8 cellular contexts compared by ENCODE assay signal in the genomic region with DNA sequence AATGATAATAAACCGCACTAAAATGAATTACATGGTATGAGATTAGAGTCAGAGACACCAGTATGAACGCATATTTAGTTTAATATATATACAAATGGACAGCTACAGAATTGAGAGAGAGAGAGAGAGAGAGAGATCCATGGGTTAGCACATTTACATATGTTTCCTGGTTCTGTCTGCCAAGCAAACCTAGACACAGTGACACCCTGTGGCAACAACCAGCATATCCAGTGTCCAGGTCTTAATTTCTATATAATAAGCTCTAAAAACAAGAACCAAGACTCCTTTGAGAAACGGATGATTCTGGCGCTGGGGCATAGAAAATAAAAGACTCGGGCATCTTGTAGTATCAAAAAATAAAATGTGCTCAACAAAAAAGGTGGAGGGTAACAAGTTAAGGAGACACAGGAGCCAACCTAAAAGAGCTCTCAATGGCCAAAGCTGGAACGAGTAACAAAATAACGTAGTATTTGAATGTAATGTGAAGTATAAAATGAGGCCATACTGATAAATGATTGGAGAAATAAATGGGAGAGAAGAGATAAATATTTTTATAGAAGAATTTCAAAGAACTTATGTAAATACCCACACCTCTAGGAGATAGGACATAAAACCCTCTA.
DNase-seq lines count a peak whose midpoint lies in the region; ATAC-seq and TF ChIP-seq lines count a peak whose summit lies in the region.

No MANE protein-coding gene starts in this region.

- peak; percentile 74 for TF ChIP-seq CTCF in LNCAP (IDR thresholded peaks at IDR 0.05)

- peak; percentile 22 for DNase-seq in NCI-H1436 (lab: John Stamatoyannopoulos, UW)
- no peak for DNase-seq in NCI-H1436 treated with DMSO at 0.1 percent for 48 hours (lab: John Stamatoyannopoulos, UW)
- DNase-seq in H4 (ENCODE audit: low spot score), result peak; percentile 33
- peak; percentile 63 for DNase-seq in SKM-1 treated with dmso at 0.1 percent for 144 hours (lab: John Stamatoyannopoulos, UW; ENCODE audit: unreplicated experiment)
- peak; percentile 7 to 70 for DNase-seq in T47D (ENCODE audit: low read depth in 1 of 2, low spot score in 1 of 2)
- peak; percentile 54 for DNase-seq in left lobe of liver (ENCODE audit: low spot score)
- DNase-seq in stimulated activated naive CD8-positive, alpha-beta T cell treated with anti-CD3 and anti-CD28 coated beads, Interleukin-15, Interleukin-2, amounts not matched to agents 100 U/mL and 50 U/mL, for 24 hours, result peak; percentile 31

- ATAC-seq in left lobe of liver, result peak; percentile 94
- peak; percentile 83 for ATAC-seq in stimulated activated naive CD8-positive, alpha-beta T cell treated with anti-CD3 and anti-CD28 coated beads, Interleukin-15, Interleukin-2, amounts not matched to agents 100 U/mL and 50 U/mL, for 24 hours

- in situ Hi-C loops in T47D (cut with HindIII; ENCODE audit: low pct_unique_long_range_greater_than_20kb, low sequenced_read_pairs), result no loop called here
